ENCODE assay signal across 1 cellular context in genomic region chr17:81865733-81866439, GRCh38.
TF ChIP-seq lines count a peak whose summit lies in the region.

No MANE protein-coding gene starts in this region.

TF ChIP-seq in IMR-90, 13 proteins besides CTCF, POLR2A, EP300 and RAD21:
- no peak for TF ChIP-seq RCOR1 (IDR thresholded peaks at IDR 0.05; ENCODE audit: insufficient replicate concordance, low read length)
TF ChIP-seq in IMR-90: peak in this region for 0.
